Comparison of ENCODE assay signal across 8 cellular contexts in the genomic region with DNA sequence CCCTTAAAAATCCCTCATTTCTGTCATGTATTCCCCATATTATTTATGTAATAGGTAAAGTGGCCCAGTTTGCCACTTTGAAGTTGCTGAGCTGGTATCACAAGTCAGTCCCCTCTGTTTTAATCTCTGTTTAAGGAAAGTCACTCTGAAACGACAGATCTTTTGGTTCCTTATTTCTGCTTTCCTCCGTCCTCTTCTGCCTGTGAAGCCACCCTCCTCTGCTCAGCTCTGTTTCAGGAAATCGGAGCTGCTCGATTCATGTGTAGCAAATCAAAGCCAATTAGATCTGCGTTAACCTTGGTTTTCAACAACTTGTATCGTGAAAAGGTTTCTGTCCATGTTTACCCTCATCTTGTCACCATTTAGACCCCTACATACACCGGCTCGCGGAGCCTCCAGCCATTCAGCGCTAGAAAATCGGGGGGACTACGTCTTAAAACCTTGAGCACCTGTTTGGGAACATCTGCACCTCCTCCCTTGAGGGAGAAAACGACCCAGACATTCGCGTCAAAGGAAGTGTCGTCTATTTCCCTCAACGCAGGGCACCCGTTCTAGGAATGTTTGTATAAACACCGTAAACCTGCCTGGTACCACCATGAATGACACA. TPM values are rescaled to one million over a fixed set of nuclear protein-coding genes. Genes with fewer than 3 reads are reported as not detected.
DNase-seq lines count a peak whose midpoint lies in the region; ATAC-seq and TF ChIP-seq lines count a peak whose summit lies in the region.

No MANE protein-coding gene starts in this region.

- H3K4me3 Mint-ChIP-seq in CD14-positive monocyte (peak overlapping the region; percentile 96 to 98), mesothelial cell of epicardium (peak overlapping the region; percentile 89)

- no peaks in the 10 kb centered on the region for H3K27me3 ChIP-seq in duodenal mucosa (ENCODE audit: control insufficient read depth in 1 of 2, insufficient read depth in 2 of 2, low read length in 2 of 2)
- no peaks in the 10 kb centered on the region for H3K27me3 ChIP-seq in aorta (ENCODE audit: control insufficient read depth in 1 of 2, insufficient read depth in 2 of 2, low read length in 1 of 2)

- 0 to 1% methylated on average over 19 of the region's 19 CpGs for WGBS in aorta, 2 donors

- TSS peak; percentile 98 for BruUV-seq in OCI-LY7 (replicated peaks; lab: Mats Ljungman, UMichigan)

- peak overlapping the region; percentile 82 for H3K4me3 ChIP-seq in OCI-LY7 (ENCODE audit: low read depth, low read length, poor library complexity, severe bottlenecking)
- peak overlapping the region; percentile 92 to 99 for H3K4me3 ChIP-seq in duodenal mucosa (ENCODE audit: low read depth in 1 of 2, low read length in 2 of 2)
- H3K4me3 ChIP-seq in aorta (ENCODE audit: low read length in 2 of 2) = peak overlapping the region; percentile 65 to 68

- DNase-seq in CD14-positive monocyte (ENCODE audit: low spot score) = no peak
- peak; percentile 66 for DNase-seq in OCI-LY7 (ENCODE audit: low spot score)
- no peak for DNase-seq in mesothelial cell of epicardium (ENCODE audit: low spot score in 2 of 2, unreplicated experiment in 2 of 2)
- DNase-seq in aorta = no peak
- DNase-seq in foreskin melanocyte = no peak

- POLR2A ChIA-PET in OCI-LY7 (lab: Charles Lee) = interaction anchor here (0.7 to 2.3 kb wide), 10 partner anchors 9 to 214 kb away, joined by 3 to 8 read pairs (median 3); no protein-coding TSS in a partner anchor

- H3K4me1 ChIP-seq in OCI-LY7 (ENCODE audit: insufficient read depth, low read length, poor library complexity, severe bottlenecking) (peaks cover 26% of the 10 kb centered on the region), duodenal mucosa (ENCODE audit: control insufficient read depth in 1 of 2, insufficient read depth in 2 of 2, low read length in 2 of 2) (peaks cover 4 to 16% of the 10 kb centered on the region in 2 donors), aorta (ENCODE audit: control insufficient read depth in 1 of 2, insufficient read depth in 2 of 2, low read length in 2 of 2) (peaks cover 0 to 3% of the 10 kb centered on the region in 2 donors)

- intact Hi-C loops in CD14-positive monocyte (cut with micrococcal nuclease) (no loop called here), OCI-LY7 (cut with micrococcal nuclease; ENCODE audit: unreplicated experiment) (loop anchor here (5.0 kb wide), 1 partner anchor 55 kb away; no protein-coding TSS in a partner anchor), aorta (cut with DNase I) (no loop called here)

- peak overlapping the region; percentile 93 to 94 for H3K9ac ChIP-seq in duodenal mucosa (ENCODE audit: low read depth in 1 of 2, low read length in 2 of 2)

- H3K4me2 ChIP-seq in OCI-LY7 (ENCODE audit: low read length) = peak overlapping the region; percentile 80

- TF ChIP-seq CTCF in CD14-positive monocyte (IDR thresholded peaks at IDR 0.05) (no peak), OCI-LY7 (conservative IDR thresholded peaks at IDR 0.05; ENCODE audit: low read length) (no peak), mesothelial cell of epicardium (IDR thresholded peaks at IDR 0.05; ENCODE audit: unreplicated experiment) (no peak)

- no peaks in the 10 kb centered on the region for H3K9me3 ChIP-seq in OCI-LY7 (ENCODE audit: low read length)
- H3K9me3 ChIP-seq in duodenal mucosa (ENCODE audit: control insufficient read depth in 1 of 2, low read length in 2 of 2) = no peaks in the 10 kb centered on the region
- no peaks in the 10 kb centered on the region for H3K9me3 ChIP-seq in aorta (ENCODE audit: control insufficient read depth, low read length)

- H2AFZ ChIP-seq in OCI-LY7 (ENCODE audit: low read length) = peak overlapping the region; percentile 93

- CTCF ChIA-PET in OCI-LY7 (lab: Charles Lee; ENCODE audit: unreplicated experiment) = interaction anchor here (1.3 kb wide), 1 partner anchor 76 kb away, joined by 4 read pairs; no protein-coding TSS in a partner anchor

- peaks cover 6% of the 10 kb centered on the region; the same call in 1 of the 2 replicates for H4K20me1 ChIP-seq in OCI-LY7 (ENCODE audit: insufficient read depth, low read length)

- peak; percentile 19 for ATAC-seq in GM19043 (IDR thresholded peaks at IDR 0.05; ENCODE audit: low read depth, unreplicated experiment)
- ATAC-seq in HG03175 (IDR thresholded peaks at IDR 0.05; ENCODE audit: unreplicated experiment) = peak; percentile 16
- ATAC-seq in aorta (ENCODE audit: low FRiP score) = peak; percentile 12

- no peaks in the 10 kb centered on the region for H3K9me2 ChIP-seq in OCI-LY7 (ENCODE audit: insufficient read depth, low read length)

- peaks cover 15% of the 10 kb centered on the region for H3K36me3 ChIP-seq in OCI-LY7 (ENCODE audit: insufficient read depth, low read length)
- H3K36me3 ChIP-seq in duodenal mucosa (ENCODE audit: control insufficient read depth in 1 of 2, insufficient read depth in 2 of 2, low read length in 2 of 2) = no peaks in the 10 kb centered on the region
- H3K36me3 ChIP-seq in aorta (ENCODE audit: control insufficient read depth in 1 of 2, insufficient read depth in 2 of 2, low read length in 1 of 2) = no peaks in the 10 kb centered on the region

- peaks cover 41% of the 10 kb centered on the region for H3K79me2 ChIP-seq in OCI-LY7 (ENCODE audit: insufficient read depth, low read depth, low read length)

- H3K27ac ChIP-seq in OCI-LY7 (ENCODE audit: low read depth, low read length, poor library complexity, severe bottlenecking) (peak overlapping the region; percentile 76), duodenal mucosa (ENCODE audit: low read depth, low read length) (peak overlapping the region; percentile 76), aorta (ENCODE audit: low read depth in 1 of 2, low read length in 2 of 2) (peak overlapping the region in 1 of 2 donors; percentile 45)

- H3K27me3 Mint-ChIP-seq in CD14-positive monocyte (ENCODE audit: low read depth in 3 of 3) (peaks cover 0 to 3% (median 2%) of the 10 kb centered on the region in 3 donors), mesothelial cell of epicardium (ENCODE audit: low read depth) (no peaks in the 10 kb centered on the region)

- H3K27ac Mint-ChIP-seq in CD14-positive monocyte = peak overlapping the region; percentile 93 to 98 (median 97)
- H3K27ac Mint-ChIP-seq in mesothelial cell of epicardium = peak overlapping the region; percentile 96

- H3K36me3 Mint-ChIP-seq in CD14-positive monocyte (peaks cover 0 to 5% of the 10 kb centered on the region in 2 donors), mesothelial cell of epicardium (peaks cover 7% of the 10 kb centered on the region)

- H3K9me3 Mint-ChIP-seq in CD14-positive monocyte (peaks cover 0 to 3% (median 0%) of the 10 kb centered on the region in 7 donors), mesothelial cell of epicardium (no peaks in the 10 kb centered on the region)

- H3K4me1 Mint-ChIP-seq in CD14-positive monocyte (peaks cover 24% of the 10 kb centered on the region), mesothelial cell of epicardium (peaks cover 42% of the 10 kb centered on the region)

RNA-seq across cellular contexts. Expression of a gene that starts 0.6 kb away (rescaled TPM):
- polyA plus RNA-seq in CD14-positive monocyte (1 to 10 TPM; 6.4 to 8.3 TPM), aorta (10 to 100 TPM; 11.2 to 20.0 TPM)
- 16.4 and 27.9 TPM in 2 replicates for total RNA-seq in OCI-LY7 (2014; rRNA removed; shearing (Covaris generic))
- total RNA-seq in OCI-LY7 (2022) (42.7 and 43.3 TPM in 2 replicates), mesothelial cell of epicardium (48.8 to 54.1 TPM (median 51.4 TPM) in 3 replicates), aorta (10 to 100 TPM; 24.4 to 27.3 TPM)
